Comparison of ENCODE assay signal across 21 cellular contexts in genomic region chr22:45475876-45476514, GRCh38. TPM values are rescaled to one million over a fixed set of nuclear protein-coding genes. Genes with fewer than 3 reads are reported as not detected.
A peak's percentile ranks its signal among the peaks of the same experiment; 100 is the strongest.
DNase-seq lines count a peak whose midpoint lies in the region; ATAC-seq and TF ChIP-seq lines count a peak whose summit lies in the region.
"Had no signal": no experiment of that assay in that cellular context is flagged by ENCODE, and none has a peak within 500 bp of the region (broad histone marks: within the 10 kb centered on the region; RNA-seq: fewer than 3 reads in every experiment).

No MANE protein-coding gene starts in this region.

- peak overlapping the region in 6 of 11 experiments; percentile 4 to 81 (median 69); a peak in 10 of 22 replicates for H3K27ac ChIP-seq in BLaER1 treated with 17β-estradiol and CSF1 and Interleukin-3, amounts not matched to agents 10 nM and 100 nM
- H3K27ac ChIP-seq in hepatocyte (peak overlapping the region; percentile 79), MM.1S (ENCODE audit: low read length) (no peak overlapping the region)
- H3K27ac ChIP-seq: body of pancreas, left lung, transverse colon, VCaP had no signal

- peak overlapping the region in 2 of 5 experiments; percentile 13 to 45 for H3K4me3 Mint-ChIP-seq in brain
- H3K4me3 Mint-ChIP-seq: activated naive CD8-positive, alpha-beta T cell; activated T-cell treated with anti-CD3 and anti-CD28 coated beads, Interleukin-2, amount 50 U/mL, for 24 hours; CD4-positive, alpha-beta memory T cell; H9 had no signal

- peaks cover 4% of the 10 kb centered on the region for H3K27me3 Mint-ChIP-seq in brain

- 82% methylated on average over 13 of the region's 13 CpGs for WGBS in hepatocyte (ENCODE audit: low lambda C conversion rate, missing lambda C conversion rate)

- H3K9ac ChIP-seq in BLaER1 treated with 17β-estradiol and CSF1 and Interleukin-3, amounts not matched to agents 10 nM and 100 nM = peak overlapping the region in 4 of 11 experiments; percentile 31 to 62 (median 57); a peak in 7 of 22 replicates
- H3K9ac ChIP-seq in MM.1S (ENCODE audit: low read length) = no peak overlapping the region

- peaks cover 6 to 8% (median 8%) of the 10 kb centered on the region in 11 experiments for H3K9me3 ChIP-seq in BLaER1 treated with 17β-estradiol and CSF1 and Interleukin-3, amounts not matched to agents 10 nM and 100 nM (replicated peaks in 1 of 11)
- H3K9me3 ChIP-seq in hepatocyte (ENCODE audit: low read depth) (no peaks in the 10 kb centered on the region), MM.1S (replicated peaks; ENCODE audit: insufficient read depth, low read length) (no peaks in the 10 kb centered on the region)
- H3K9me3 ChIP-seq: body of pancreas, left lung, transverse colon had no signal

- H3K4me2 ChIP-seq in BLaER1 treated with 17β-estradiol and CSF1 and Interleukin-3, amounts not matched to agents 10 nM and 100 nM = peak overlapping the region in 9 of 11 experiments; percentile 28 to 79 (median 69); a peak in 18 of 22 replicates
- H3K4me2 ChIP-seq in hepatocyte (peak overlapping the region; percentile 44), MM.1S (ENCODE audit: low read depth, low read length) (no peak overlapping the region)

- no peak overlapping the region for H2AFZ ChIP-seq in hepatocyte
- H2AFZ ChIP-seq in MM.1S (ENCODE audit: low read length) = no peak overlapping the region

- DNase-seq in hepatocyte (ENCODE audit: low spot score) (no peak), sciatic nerve (ENCODE audit: low spot score) (peak; percentile 65), MM.1S (no peak), MV-4-11 (lab: John Stamatoyannopoulos, UW) (no peak)
- DNase-seq: activated CD4-positive, alpha-beta T cell treated with anti-CD3 and anti-CD28 coated beads, Interleukin-2, amount 50 U/mL, for 4 hours; activated T-cell treated with anti-CD3 and anti-CD28 coated beads, Interleukin-2, amount 50 U/mL, for 24 hours; body of pancreas; CD4-positive, alpha-beta memory T cell; cortex of kidney; DND-41; H9; left lung; NCI-H187 treated with DMSO at 0.1 percent for 48 hours; transverse colon had no signal

- intact Hi-C loops in sciatic nerve (cut with DNase I) = no loop called here

- peaks cover 13 to 44% (median 35%) of the 10 kb centered on the region in 10 experiments for H3K4me1 ChIP-seq in BLaER1 treated with 17β-estradiol and CSF1 and Interleukin-3, amounts not matched to agents 10 nM and 100 nM
- peaks cover 35% of the 10 kb centered on the region for H3K4me1 ChIP-seq in hepatocyte (ENCODE audit: insufficient read depth)
- no peaks in the 10 kb centered on the region for H3K4me1 ChIP-seq in MM.1S (ENCODE audit: low read length)
- H3K4me1 ChIP-seq: body of pancreas, left lung, transverse colon had no signal

- H3K27me3 ChIP-seq in BLaER1 treated with 17β-estradiol and CSF1 and Interleukin-3, amounts not matched to agents 10 nM and 100 nM = no peaks in the 10 kb centered on the region; a peak in 1 of 22 replicates
- no peaks in the 10 kb centered on the region for H3K27me3 ChIP-seq in hepatocyte
- H3K27me3 ChIP-seq in MM.1S (replicated peaks; ENCODE audit: insufficient read depth, low read length) = peaks cover 68% of the 10 kb centered on the region
- H3K27me3 ChIP-seq: body of pancreas, transverse colon had no signal

- H3K79me2 ChIP-seq in hepatocyte (no peaks in the 10 kb centered on the region), MM.1S (ENCODE audit: low read length) (no peaks in the 10 kb centered on the region)

- H3K36me3 Mint-ChIP-seq in brain = no peaks in the 10 kb centered on the region
- H3K36me3 Mint-ChIP-seq: activated naive CD8-positive, alpha-beta T cell; CD4-positive, alpha-beta memory T cell had no signal

- ATAC-seq in sciatic nerve (peak; percentile 63), GM19452 (IDR thresholded peaks at IDR 0.05; ENCODE audit: unreplicated experiment) (no peak), HG03342 (IDR thresholded peaks at IDR 0.05; ENCODE audit: unreplicated experiment) (no peak)
- ATAC-seq: body of pancreas, left lung had no signal

- peaks cover 26% of the 10 kb centered on the region for H3K4me1 Mint-ChIP-seq in brain
- H3K4me1 Mint-ChIP-seq: CD4-positive, alpha-beta memory T cell had no signal

- no peak for TF ChIP-seq CTCF in brain (conservative IDR thresholded peaks at IDR 0.05)
- no peak for TF ChIP-seq CTCF in hepatocyte (IDR thresholded peaks at IDR 0.05; ENCODE audit: poor library complexity)
- TF ChIP-seq CTCF in MM.1S (IDR thresholded peaks at IDR 0.05; ENCODE audit: low read length) = no peak

- peak overlapping the region in 3 of 5 experiments; percentile 50 to 91 (median 81) for H3K27ac Mint-ChIP-seq in brain
- H3K27ac Mint-ChIP-seq: activated naive CD8-positive, alpha-beta T cell; activated T-cell treated with anti-CD3 and anti-CD28 coated beads, Interleukin-2, amount 50 U/mL, for 24 hours; H9 had no signal

- peaks cover 0 to 11% (median 2%) of the 10 kb centered on the region in 5 experiments for H3K9me3 Mint-ChIP-seq in brain
- H3K9me3 Mint-ChIP-seq: H9 had no signal

- no peak overlapping the region for H3K4me3 ChIP-seq in BLaER1 treated with 17β-estradiol and CSF1 and Interleukin-3, amounts not matched to agents 10 nM and 100 nM
- H3K4me3 ChIP-seq in hepatocyte (no peak overlapping the region), MM.1S (ENCODE audit: low read length) (no peak overlapping the region)
- H3K4me3 ChIP-seq: body of pancreas, left lung, transverse colon had no signal

- H4K20me1 ChIP-seq in BLaER1 treated with 17β-estradiol and CSF1 and Interleukin-3, amounts not matched to agents 10 nM and 100 nM = no peaks in the 10 kb centered on the region
- H4K20me1 ChIP-seq in hepatocyte (ENCODE audit: insufficient read depth, poor library complexity, severe bottlenecking) = no peaks in the 10 kb centered on the region
- no peaks in the 10 kb centered on the region for H4K20me1 ChIP-seq in MM.1S (ENCODE audit: insufficient read depth, low read length)

- H3F3A ChIP-seq in MM.1S (ENCODE audit: insufficient read depth, low read length) = no peaks in the 10 kb centered on the region

- H3K36me3 ChIP-seq in BLaER1 treated with 17β-estradiol and CSF1 and Interleukin-3, amounts not matched to agents 10 nM and 100 nM = no peaks in the 10 kb centered on the region
- H3K36me3 ChIP-seq in hepatocyte (replicated peaks; ENCODE audit: insufficient read depth, low read depth) (no peaks in the 10 kb centered on the region), MM.1S (replicated peaks; ENCODE audit: insufficient read depth, low read length) (no peaks in the 10 kb centered on the region)
- H3K36me3 ChIP-seq: left lung, transverse colon had no signal

- H3K9me2 ChIP-seq in hepatocyte (replicated peaks; ENCODE audit: insufficient read depth) (no peaks in the 10 kb centered on the region), MM.1S (replicated peaks; ENCODE audit: insufficient read depth, low read length) (no peaks in the 10 kb centered on the region)

RNA-seq across cellular contexts. Expression of gene FBLN1, which starts 26.7 kb away (rescaled TPM):
- polyA plus RNA-seq in brain (ENCODE audit: insufficient read depth, low read depth, low replicate concordance) (135 TPM), hepatocyte (669 and 709 TPM in 2 replicates)
- total RNA-seq in hepatocyte (185 and 201 TPM in 2 replicates), sciatic nerve (624 TPM)
- total RNA-seq: CD4-positive, alpha-beta memory T cell; T-helper 1 cell treated with Interleukin-12 subunit alpha and Interleukin-12 subunit beta and Interleukin-4 antibody, amounts not matched to agents 30 ng/mL and 1 ng/mL, for 36 hours had no signal
- polyA plus RNA-seq: CD4-positive, alpha-beta memory T cell had no signal
